In the genomic region with DNA sequence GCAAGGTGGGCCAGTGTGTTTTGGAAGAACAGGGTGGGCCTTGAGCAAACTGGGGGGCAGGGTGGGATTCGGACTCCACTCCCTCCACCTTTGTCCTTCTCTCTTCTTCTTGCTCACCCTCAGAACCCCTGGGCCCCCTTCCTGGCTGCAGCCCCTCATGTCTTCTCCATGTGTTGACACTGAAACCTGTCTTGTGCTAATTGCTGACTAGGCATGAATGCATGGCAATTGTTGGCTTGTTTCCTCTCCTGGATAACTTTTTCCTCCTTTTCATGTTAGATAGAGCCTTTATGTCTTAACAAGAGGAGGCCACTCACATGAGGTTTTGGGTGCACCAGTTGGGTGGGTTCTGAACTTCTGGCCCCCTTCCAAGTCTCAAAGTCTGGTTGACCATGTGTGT, we compare ENCODE assay signal across 25 cellular contexts.
"Had no signal": no experiment of that assay in that cellular context is flagged by ENCODE, and none has a peak within 500 bp of the region (broad histone marks: within the 10 kb centered on the region; RNA-seq: fewer than 3 reads in every experiment).

No MANE protein-coding gene starts in this region.

- H3K27me3 ChIP-seq: hepatocyte, neural progenitor cell, ovary, sigmoid colon, transverse colon, upper lobe of left lung had no signal

- H3K4me1 ChIP-seq: heart right ventricle, left lung, sigmoid colon, spleen, transverse colon, upper lobe of left lung had no signal

- H3K36me3 ChIP-seq: heart right ventricle, left lung, neural progenitor cell, ovary, sigmoid colon, spleen, transverse colon, upper lobe of left lung had no signal

- H3K79me2 ChIP-seq: hepatocyte had no signal

- ATAC-seq: heart right ventricle; left cardiac atrium; left lung; right cardiac atrium; stimulated activated memory B cell treated with anti-CD40 and anti-IgM and Interleukin-4, amounts not matched to agents 10 μg/mL and 1 μg/mL and 100 μg/mL, for 72 hours; stimulated activated naive CD8-positive, alpha-beta T cell treated with anti-CD3 and anti-CD28 coated beads, Interleukin-15, amount 100 ng/mL, for 72 hours had no signal

- DNase-seq: heart right ventricle; kidney glomerular epithelial cell; left cardiac atrium; left lung; mesendoderm; naive B cell; natural killer cell; nephron progenitor cell; ovary; right cardiac atrium; sigmoid colon; small intestine; spleen; stimulated activated CD4-positive, alpha-beta T cell treated with anti-CD3 and anti-CD28 coated beads, Interleukin-4, amount 100 ng/mL, for 24 hours; stimulated activated naive CD4-positive, alpha-beta T cell treated with Interleukin-2 at 50 U/mL for 16 hours; stimulated activated naive CD8-positive, alpha-beta T cell treated with anti-CD3 and anti-CD28 coated beads, Interleukin-15, amount 100 ng/mL, for 72 hours; substantia nigra; transverse colon had no signal

- H3K9ac ChIP-seq: neural progenitor cell had no signal

- FAIRE-seq: keratinocyte, small intestine, urothelium cell line had no signal

- H3K9me3 ChIP-seq: heart right ventricle, left lung, ovary, sigmoid colon, transverse colon, upper lobe of left lung had no signal

- H3K27ac ChIP-seq: heart right ventricle, hepatocyte, left lung, neural progenitor cell, ovary, sigmoid colon, spleen, transverse colon, upper lobe of left lung had no signal

- H2AFZ ChIP-seq: hepatocyte, neural progenitor cell had no signal

- H3K4me2 ChIP-seq: hepatocyte, neural progenitor cell had no signal

- H3K4me3 ChIP-seq: heart right ventricle, hepatocyte, left lung, lung, neural progenitor cell, ovary, sigmoid colon, spleen, transverse colon, upper lobe of left lung had no signal
